9 cellular contexts compared by ENCODE assay signal in the genomic region with DNA sequence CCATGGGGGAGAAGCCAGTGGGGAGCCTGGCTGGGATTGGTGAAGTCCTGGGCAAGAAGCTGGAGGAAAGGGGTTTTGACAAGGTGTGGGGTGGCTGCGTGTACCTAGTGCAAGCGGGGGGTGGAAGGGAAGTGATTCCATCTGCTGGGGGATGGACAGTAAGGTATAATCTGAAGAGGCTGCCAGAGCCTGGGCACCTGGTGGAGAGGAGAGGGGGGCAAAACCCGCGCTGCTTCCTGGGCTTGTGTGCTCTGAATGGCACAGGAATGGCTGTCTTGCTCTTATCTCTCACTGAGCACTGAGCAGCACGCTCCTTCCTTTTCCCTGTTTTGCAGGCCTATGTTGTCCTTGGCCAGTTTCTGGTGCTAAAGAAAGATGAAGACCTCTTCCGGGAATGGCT. TPM values are rescaled to one million over a fixed set of nuclear protein-coding genes. Genes with fewer than 3 reads are reported as not detected.
DNase-seq lines count a peak whose midpoint lies in the region; ATAC-seq and TF ChIP-seq lines count a peak whose summit lies in the region.
"Had no signal": no experiment of that assay in that cellular context is flagged by ENCODE, and none has a peak within 500 bp of the region (broad histone marks: within the 10 kb centered on the region; RNA-seq: fewer than 3 reads in every experiment).

No MANE protein-coding gene starts in this region.

- peaks cover 33% of the 10 kb centered on the region for H3K4me1 ChIP-seq in OCI-LY7 (ENCODE audit: insufficient read depth, low read length, poor library complexity, severe bottlenecking)
- H3K4me1 ChIP-seq in endodermal cell (ENCODE audit: control insufficient read depth, insufficient read depth, low read length) = peaks cover 26% of the 10 kb centered on the region

- H3K27ac ChIP-seq in OCI-LY7 (ENCODE audit: low read depth, low read length, poor library complexity, severe bottlenecking) (peak overlapping the region; percentile 93), endodermal cell (ENCODE audit: low read depth, low read length) (no peak overlapping the region)

- intact Hi-C loops in OCI-LY7 (cut with micrococcal nuclease; ENCODE audit: unreplicated experiment) = loop anchor here (5.0 kb wide), 5 partner anchors 49 to 291 kb away; a partner anchor contains a TSS

- H3K36me3 Mint-ChIP-seq in endodermal cell (ENCODE audit: low read depth) (peaks cover 41% of the 10 kb centered on the region), osteocyte (ENCODE audit: unreplicated experiment) (peaks cover 12% of the 10 kb centered on the region)

- H3K9ac ChIP-seq in endodermal cell (ENCODE audit: extremely low read depth, low read length, poor library complexity, severe bottlenecking) = peak overlapping the region; percentile 65

- peaks cover 52% of the 10 kb centered on the region for H3K79me2 ChIP-seq in OCI-LY7 (ENCODE audit: insufficient read depth, low read depth, low read length)

- peak overlapping the region; percentile 89 for H3K4me3 ChIP-seq in OCI-LY7 (ENCODE audit: low read depth, low read length, poor library complexity, severe bottlenecking)
- H3K4me3 ChIP-seq in endodermal cell (ENCODE audit: low read length) = peak overlapping the region; percentile 94

- no peaks in the 10 kb centered on the region for H4K20me1 ChIP-seq in OCI-LY7 (ENCODE audit: insufficient read depth, low read length)

- no peaks in the 10 kb centered on the region for H3K27me3 ChIP-seq in endodermal cell (ENCODE audit: control insufficient read depth, insufficient read depth, low read length, poor library complexity, severe bottlenecking)

- POLR2A ChIA-PET in OCI-LY7 (lab: Charles Lee) = no interaction called here

- 85 to 97% methylated on average over 6 of the region's 6 CpGs for WGBS in endodermal cell (ENCODE audit: insufficient coverage in 1 of 2, insufficient read length in 1 of 2), 2 experiments

- BruUV-seq in OCI-LY7 (replicated peaks; lab: Mats Ljungman, UMichigan) = no TSS peak

- no peak overlapping the region for H2AFZ ChIP-seq in OCI-LY7 (ENCODE audit: low read length)

- TF ChIP-seq CTCF in OCI-LY7 (conservative IDR thresholded peaks at IDR 0.05; ENCODE audit: low read length) (no peak), endodermal cell (conservative IDR thresholded peaks at IDR 0.05) (no peak), osteocyte (IDR thresholded peaks at IDR 0.05) (no peak)

- peak overlapping the region; percentile 81 for H3K4me2 ChIP-seq in OCI-LY7 (ENCODE audit: low read length)

- H3K4me3 Mint-ChIP-seq in endodermal cell (peak overlapping the region; percentile 94), osteocyte (ENCODE audit: unreplicated experiment) (peak overlapping the region; percentile 96)

- H3K9me3 ChIP-seq in OCI-LY7 (ENCODE audit: low read length) (no peaks in the 10 kb centered on the region), endodermal cell (ENCODE audit: control insufficient read depth, low read length) (no peaks in the 10 kb centered on the region)

- ATAC-seq in GM21619 (IDR thresholded peaks at IDR 0.05; ENCODE audit: unreplicated experiment) = no peak

- peak; percentile 20 for DNase-seq in COLO668 (lab: John Stamatoyannopoulos, UW; ENCODE audit: unreplicated experiment)
- no peak for DNase-seq in OCI-LY7 (ENCODE audit: low spot score)
- no peak for DNase-seq in endodermal cell
- DNase-seq in osteocyte (ENCODE audit: extremely low spot score, unreplicated experiment) = no peak
- no peak for DNase-seq in amniotic stem cell (lab: John Stamatoyannopoulos, UW)
- no peak for DNase-seq in DMS79 treated with DMSO at 0.1 percent for 48 hours (lab: John Stamatoyannopoulos, UW)
- DNase-seq in islet precursor cell = no peak

- H3K9me3 Mint-ChIP-seq in endodermal cell = no peaks in the 10 kb centered on the region
- no peaks in the 10 kb centered on the region for H3K9me3 Mint-ChIP-seq in osteocyte (ENCODE audit: unreplicated experiment)

- H3K27me3 Mint-ChIP-seq in endodermal cell (ENCODE audit: insufficient read depth) (no peaks in the 10 kb centered on the region), osteocyte (ENCODE audit: unreplicated experiment) (no peaks in the 10 kb centered on the region)

- peak overlapping the region; percentile 79 for H3K27ac Mint-ChIP-seq in endodermal cell
- H3K27ac Mint-ChIP-seq in osteocyte (ENCODE audit: unreplicated experiment) = peak overlapping the region; percentile 60

- H3K36me3 ChIP-seq in OCI-LY7 (ENCODE audit: insufficient read depth, low read length) = peaks cover 55% of the 10 kb centered on the region
- peaks cover 44% of the 10 kb centered on the region for H3K36me3 ChIP-seq in endodermal cell (ENCODE audit: control insufficient read depth, insufficient read depth, low read length)

- H3K4me1 Mint-ChIP-seq in endodermal cell = peaks cover 39% of the 10 kb centered on the region
- H3K4me1 Mint-ChIP-seq in osteocyte (ENCODE audit: unreplicated experiment) = peaks cover 29% of the 10 kb centered on the region

- H3K9me2 ChIP-seq in OCI-LY7 (ENCODE audit: insufficient read depth, low read length) = no peaks in the 10 kb centered on the region

- CTCF ChIA-PET in OCI-LY7 (lab: Charles Lee; ENCODE audit: unreplicated experiment) = no interaction called here

RNA-seq across cellular contexts. Expression of a gene that starts 1.0 kb away (rescaled TPM):
- total RNA-seq in OCI-LY7 (2014; rRNA removed; shearing (Covaris generic)) = 70.6 and 82.2 TPM in 2 replicates
- total RNA-seq in OCI-LY7 (2022) (317 and 327 TPM in 2 replicates), endodermal cell (100 to 1,000 TPM; 348 to 409 TPM), osteocyte (207 and 216 TPM in 2 replicates)
- 204 TPM for polyA plus RNA-seq in endodermal cell (2013, experiment 1 of 2)
- polyA plus RNA-seq in endodermal cell (2013, experiment 2 of 2) = 191 TPM

RNA-seq across cellular contexts. Expression of a gene that starts 1.3 kb away (rescaled TPM):
- total RNA-seq in OCI-LY7 (2014; rRNA removed; shearing (Covaris generic)) = 51.1 and 65.9 TPM in 2 replicates
- 55.5 and 63.2 TPM in 2 replicates for total RNA-seq in OCI-LY7 (2022)
- 10 to 100 TPM; 37.4 to 40.1 TPM for total RNA-seq in endodermal cell
- polyA plus RNA-seq in endodermal cell (2013, experiment 1 of 2) = 22.4 TPM
- polyA plus RNA-seq in endodermal cell (2013, experiment 2 of 2) = 24.8 TPM
- 34.6 and 38.1 TPM in 2 replicates for total RNA-seq in osteocyte

RNA-seq across cellular contexts. Expression of a gene that starts 8.5 kb away (rescaled TPM):
- total RNA-seq in OCI-LY7 (2014; rRNA removed; shearing (Covaris generic)) = not detected in 2 replicates
- total RNA-seq in OCI-LY7 (2022) (not detected in 2 replicates), endodermal cell (1 to 10 TPM; 2.1 to 4.2 TPM), osteocyte (not detected in 2 replicates)
- not detected for polyA plus RNA-seq in endodermal cell (2013, experiment 1 of 2)
- 0.41 TPM for polyA plus RNA-seq in endodermal cell (2013, experiment 2 of 2)

RNA-seq across cellular contexts. Expression of a gene that starts 23.0 kb away (rescaled TPM):
- not detected in 2 replicates for total RNA-seq in OCI-LY7 (2014; rRNA removed; shearing (Covaris generic))
- total RNA-seq in OCI-LY7 (2022) (not detected in 2 replicates), endodermal cell (not detected), osteocyte (0.54 and 1.1 TPM in 2 replicates)
- polyA plus RNA-seq in endodermal cell (2013, experiment 1 of 2) = not detected
- polyA plus RNA-seq in endodermal cell (2013, experiment 2 of 2) = not detected
- total RNA-seq: T-helper 1 cell treated with Interleukin-12 subunit alpha and Interleukin-12 subunit beta and Interleukin-4 antibody, amounts not matched to agents 30 ng/mL and 1 ng/mL, for 36 hours had no signal

RNA-seq across cellular contexts. Expression of a gene that starts 41.8 kb away (rescaled TPM):
- 50.4 and 93.8 TPM in 2 replicates for total RNA-seq in OCI-LY7 (2014; rRNA removed; shearing (Covaris generic))
- total RNA-seq in OCI-LY7 (2022) = 55.5 and 57.8 TPM in 2 replicates
- total RNA-seq in endodermal cell = 10 to 100 TPM; 50.6 to 52.0 TPM
- 49.2 TPM for polyA plus RNA-seq in endodermal cell (2013, experiment 1 of 2)
- polyA plus RNA-seq in endodermal cell (2013, experiment 2 of 2) = 40.9 TPM
- 45.5 and 55.9 TPM in 2 replicates for total RNA-seq in osteocyte
